8 cellular contexts compared by ENCODE assay signal in genomic region chr19:49580264-49581006, GRCh38. TPM values are rescaled to one million over a fixed set of nuclear protein-coding genes. Genes with fewer than 3 reads are reported as not detected.
DNase-seq lines count a peak whose midpoint lies in the region; ATAC-seq and TF ChIP-seq lines count a peak whose summit lies in the region.

Gene NOSIP, minus strand, starts transcription at chr19:49580556. Its CDS starts 19,865 bp downstream, at chr19:49560691.

- H3K4me3 ChIP-seq in kidney epithelial cell (ENCODE audit: low read depth, low read length) = peak within 1 kb of the TSS; percentile 93

- ATAC-seq in GM19025 (IDR thresholded peaks at IDR 0.05; ENCODE audit: low read depth, unreplicated experiment) = peak; percentile 78
- peak; percentile 86 for ATAC-seq in HG03342 (IDR thresholded peaks at IDR 0.05; ENCODE audit: unreplicated experiment)

- DNase-seq in AG08396 (ENCODE audit: low spot score) (peak; percentile 91), NCI-H510A treated with DMSO at 0.1 percent for 48 hours (lab: John Stamatoyannopoulos, UW) (peak; percentile 98), cerebellar nuclear complex (lab: John Stamatoyannopoulos, UW) (peak; percentile 42 to 84), kidney epithelial cell (ENCODE audit: low read depth) (peak; percentile 85)
- peak; percentile 95 for DNase-seq in activated CD4-positive, alpha-beta T cell treated with anti-CD3 and anti-CD28 coated beads for 1 hour
- DNase-seq in stimulated activated CD4-positive, alpha-beta T cell treated with anti-CD3 and anti-CD28 coated beads, Interleukin-15, amount 100 ng/mL, for 24 hours = peak; percentile 97

- no peaks in the 10 kb centered on the region for H3K36me3 ChIP-seq in kidney epithelial cell (ENCODE audit: control insufficient read depth, insufficient read depth, low read length)

- TF ChIP-seq CTCF in kidney epithelial cell (IDR thresholded peaks at IDR 0.05; ENCODE audit: insufficient read depth, low read length, poor library complexity, severe bottlenecking) = no peak

- no peaks in the 10 kb centered on the region for H3K27me3 ChIP-seq in kidney epithelial cell (ENCODE audit: control insufficient read depth, insufficient read depth, low read length)

RNA-seq across cellular contexts. Expression of gene NOSIP, which starts in this region (rescaled TPM):
- 89.4 and 91.4 TPM in 2 replicates for total RNA-seq in kidney epithelial cell

Comparison
In these comparisons a context has a peak if more than half of its experiments do, and no peak if none do; other contexts are left out.
1. Peak in every context shown above with its lines: DNase-seq, ATAC-seq and H3K4me3 ChIP-seq.